ENCODE assay signal across 13 cellular contexts in genomic region chr17:9414471-9414870, GRCh38.
DNase-seq lines count a peak whose midpoint lies in the region; ATAC-seq, FAIRE-seq and TF ChIP-seq lines count a peak whose summit lies in the region.
"Had no signal": no experiment of that assay in that cellular context is flagged by ENCODE, and none has a peak within 500 bp of the region (broad histone marks: within the 10 kb centered on the region; RNA-seq: fewer than 3 reads in every experiment).

No MANE protein-coding gene starts in this region.

- TF ChIP-seq EP300 in GM12878 (IDR thresholded peaks at IDR 0.05; ENCODE audit: borderline replicate concordance in 1 of 2, control insufficient read depth in 1 of 2, low read depth in 2 of 2, low read length in 2 of 2): peak; percentile 40 to 80; a peak in 3 of 4 replicates

- TF ChIP-seq RAD21 in GM12878 (IDR thresholded peaks at IDR 0.05; ENCODE audit: insufficient read depth, low read depth, low read length): no peak

- H4K20me1 ChIP-seq in GM12878 (ENCODE audit: control insufficient read depth, insufficient read depth): peaks cover 5% of the 10 kb centered on the region

- 3% methylated on average over 2 of the region's 3 CpGs for WGBS in GM12878 (ENCODE audit: insufficient coverage, insufficient replicate concordance, low lambda C conversion rate, missing lambda C conversion rate)

- H3K79me2 ChIP-seq in GM12878 (ENCODE audit: control insufficient read depth, insufficient read depth, low read length): no peaks in the 10 kb centered on the region

- SMC1A ChIA-PET in GM12878 (lab: Charles Lee; ENCODE audit: uncharacterized antibody, unreplicated experiment): interaction anchor here (0.6 to 1.5 kb wide), 4 partner anchors 11 to 580 kb away, joined by 3 to 4 read pairs (median 4); no protein-coding TSS in a partner anchor

- intact Hi-C loops in GM12878 (cut with micrococcal nuclease; ENCODE audit: unreplicated experiment) (no loop called here), kidney (cut with DNase I) (no loop called here)

- RAD21 ChIA-PET in GM12878 (lab: Charles Lee; ENCODE audit: unreplicated experiment): interaction anchor here (0.7 to 1.2 kb wide), 7 partner anchors 12 to 898 kb away, joined by 3 to 6 read pairs (median 3); no protein-coding TSS in a partner anchor

- H3K27ac ChIP-seq in GM12878 (ENCODE audit: control insufficient read depth, insufficient read depth) (no peak overlapping the region), kidney (ENCODE audit: low read depth in 2 of 2, low read length in 2 of 2) (no peak overlapping the region)
- H3K27ac ChIP-seq: epithelial cell of prostate had no signal

- no TSS peak for BruUV-seq in GM12878 (replicated peaks; lab: Mats Ljungman, UMichigan)

- peaks cover 8% of the 10 kb centered on the region for H3K4me1 ChIP-seq in GM12878 (ENCODE audit: control insufficient read depth, insufficient read depth, low read length)
- H3K4me1 ChIP-seq in kidney (ENCODE audit: control insufficient read depth in 1 of 2, insufficient read depth in 1 of 2, low read depth in 1 of 2, low read length in 2 of 2): no peaks in the 10 kb centered on the region

- peaks cover 2% of the 10 kb centered on the region; the same call in 1 of the 3 replicates for H3K9me3 ChIP-seq in GM12878 (replicated peaks; ENCODE audit: control insufficient read depth, insufficient read depth, low read length)
- no peaks in the 10 kb centered on the region for H3K9me3 ChIP-seq in kidney (ENCODE audit: control insufficient read depth in 1 of 2, low read length in 2 of 2)

- peak; percentile 94 for FAIRE-seq in GM12878 (lab: Jason Lieb, UNC)
- no peak for FAIRE-seq in kidney (lab: Jason Lieb, UNC)

- H3K36me3 ChIP-seq in GM12878 (ENCODE audit: control insufficient read depth in 2 of 2, insufficient read depth in 2 of 2, low read length in 1 of 2) (no peaks in the 10 kb centered on the region), kidney (ENCODE audit: control insufficient read depth in 1 of 2, insufficient read depth in 2 of 2, low read length in 2 of 2) (no peaks in the 10 kb centered on the region)

- DNase-seq in GM12878 (ENCODE audit: low read depth, low spot score) (peak; percentile 89), kidney (no peak), A172 (ENCODE audit: low spot score) (no peak), midbrain (lab: John Stamatoyannopoulos, UW) (no peak), Kasumi-1 (lab: John Stamatoyannopoulos, UW) (no peak)
- DNase-seq: CD8-positive, alpha-beta T cell; NCI-H187; PC-3; stimulated activated naive CD4-positive, alpha-beta T cell had no signal

- H3K27me3 ChIP-seq in GM12878 (replicated peaks in 1 of 2; ENCODE audit: control insufficient read depth in 2 of 2, insufficient read depth in 2 of 2, low read length in 1 of 2): no peaks in the 10 kb centered on the region

- H3K4me2 ChIP-seq in GM12878 (ENCODE audit: control insufficient read depth, insufficient read depth): no peak overlapping the region

- H3K9ac ChIP-seq in GM12878 (ENCODE audit: control insufficient read depth, insufficient read depth, low read length): no peak overlapping the region
- no peak overlapping the region for H3K9ac ChIP-seq in kidney (ENCODE audit: low read length in 2 of 2)

- H3K4me3 ChIP-seq in GM12878 (no peak overlapping the region), kidney (ENCODE audit: low read length in 2 of 2) (no peak overlapping the region)

- POLR2A ChIA-PET in GM12878 (lab: Charles Lee): interaction anchor here (0.7 to 1.8 kb wide), 3 partner anchors 8 to 419 kb away, joined by 3 to 5 read pairs (median 4); no protein-coding TSS in a partner anchor

- TF ChIP-seq CTCF in GM12878 (IDR thresholded peaks at IDR 0.05 in 2 of 3, conservative IDR thresholded peaks at IDR 0.05 in 1 of 3; ENCODE audit: control insufficient read depth in 2 of 3, extremely low read depth in 1 of 3, insufficient read depth in 1 of 3, low read depth in 3 of 3, low read length in 3 of 3): no peak
- no peak for TF ChIP-seq CTCF in kidney (IDR thresholded peaks at IDR 0.05; ENCODE audit: borderline replicate concordance, extremely low read depth, insufficient read depth)

- in situ Hi-C loops in GM12878 (cut with MboI): no loop called here

- peak; percentile 98 for ATAC-seq in GM18867 (IDR thresholded peaks at IDR 0.05; ENCODE audit: unreplicated experiment)
- peak; percentile 96 for ATAC-seq in GM21515 (IDR thresholded peaks at IDR 0.05; ENCODE audit: unreplicated experiment)
- peak; percentile 97 for ATAC-seq in HG03066 (IDR thresholded peaks at IDR 0.05; ENCODE audit: low read depth, unreplicated experiment)
- ATAC-seq in GM12878: peak; percentile 100
- ATAC-seq: CD8-positive, alpha-beta T cell; PC-3 had no signal

- H2AFZ ChIP-seq in GM12878 (ENCODE audit: control insufficient read depth, low read depth, low read length): no peak overlapping the region

- TF ChIP-seq POLR2A in GM12878 (IDR thresholded peaks at IDR 0.05; ENCODE audit: low read depth, low read length): no peak

- CTCF ChIA-PET in GM12878 (lab: Yijun Ruan, JAX): interaction anchor here (0.7 to 1.6 kb wide), 2 partner anchors 18 to 214 kb away, joined by 4 to 9 read pairs; no protein-coding TSS in a partner anchor

TF ChIP-seq in GM12878, 131 proteins besides CTCF, POLR2A, EP300 and RAD21 (continues in another document):
- no peak for TF ChIP-seq RFX5 (IDR thresholded peaks at IDR 0.05; ENCODE audit: low read depth, low read length)
- TF ChIP-seq TCF7 (IDR thresholded peaks at IDR 0.05; ENCODE audit: borderline replicate concordance): no peak
- TF ChIP-seq RBBP5 (conservative IDR thresholded peaks at IDR 0.05): no peak
- TF ChIP-seq, protein P1, sequence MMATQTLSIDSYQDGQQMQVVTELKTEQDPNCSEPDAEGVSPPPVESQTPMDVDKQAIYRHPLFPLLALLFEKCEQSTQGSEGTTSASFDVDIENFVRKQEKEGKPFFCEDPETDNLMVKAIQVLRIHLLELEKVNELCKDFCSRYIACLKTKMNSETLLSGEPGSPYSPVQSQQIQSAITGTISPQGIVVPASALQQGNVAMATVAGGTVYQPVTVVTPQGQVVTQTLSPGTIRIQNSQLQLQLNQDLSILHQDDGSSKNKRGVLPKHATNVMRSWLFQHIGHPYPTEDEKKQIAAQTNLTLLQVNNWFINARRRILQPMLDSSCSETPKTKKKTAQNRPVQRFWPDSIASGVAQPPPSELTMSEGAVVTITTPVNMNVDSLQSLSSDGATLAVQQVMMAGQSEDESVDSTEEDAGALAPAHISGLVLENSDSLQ (IDR thresholded peaks at IDR 0.05): peak; percentile 68
- no peak for TF ChIP-seq FOS (IDR thresholded peaks at IDR 0.05; ENCODE audit: borderline replicate concordance, extremely low read depth, insufficient read length)
- no peak for TF ChIP-seq JUNB (IDR thresholded peaks at IDR 0.05)
- 0 out of 2 replicates have a peak, but pooled peaks have one; percentile 45 for TF ChIP-seq IRF4 (IDR thresholded peaks at IDR 0.05; ENCODE audit: low read depth, low read length)
- peak; percentile 38 to 46; a peak in 2 of 4 replicates for TF ChIP-seq BHLHE40 (IDR thresholded peaks at IDR 0.05; ENCODE audit: borderline replicate concordance in 1 of 2, low read depth in 2 of 2, low read length in 1 of 2)
- TF ChIP-seq HDAC2 (IDR thresholded peaks at IDR 0.05): no peak
- peak; percentile 81 for TF ChIP-seq TCF3 (IDR thresholded peaks at IDR 0.05; ENCODE audit: borderline replicate concordance, insufficient read depth, low read depth, low read length)
- TF ChIP-seq CBX5 (IDR thresholded peaks at IDR 0.05; ENCODE audit: low read depth): peak; percentile 44; the same call in 1 of the 2 replicates
- TF ChIP-seq ZSCAN29 (IDR thresholded peaks at IDR 0.05): no peak
- no peak for TF ChIP-seq ESRRA (IDR thresholded peaks at IDR 0.05; ENCODE audit: low read length)
- TF ChIP-seq TAF1 (IDR thresholded peaks at IDR 0.05; ENCODE audit: borderline replicate concordance, low read depth, low read length): no peak
- TF ChIP-seq KLF5 (IDR thresholded peaks at IDR 0.05; ENCODE audit: partially characterized antibody): no peak
- TF ChIP-seq NR2F1 (conservative IDR thresholded peaks at IDR 0.05): peak; percentile 98
- TF ChIP-seq EZH2 (IDR thresholded peaks at IDR 0.05; ENCODE audit: borderline replicate concordance, control insufficient read depth, low read depth, low read length): no peak
- TF ChIP-seq MXI1 (IDR thresholded peaks at IDR 0.05; ENCODE audit: low read depth, low read length): no peak
- no peak for TF ChIP-seq CEBPB (IDR thresholded peaks at IDR 0.05; ENCODE audit: borderline replicate concordance in 1 of 2, low read depth in 2 of 2, low read length in 2 of 2)
- 0 out of 2 replicates have a peak, but pooled peaks have one; percentile 46 for TF ChIP-seq BCL11A (IDR thresholded peaks at IDR 0.05; ENCODE audit: low read depth, low read length)
- peak; percentile 38; the same call in 1 of the 2 replicates for TF ChIP-seq RELB (IDR thresholded peaks at IDR 0.05; ENCODE audit: low read depth)
- no peak for TF ChIP-seq NRF1 (conservative IDR thresholded peaks at IDR 0.05; ENCODE audit: low read depth, low read length)
- TF ChIP-seq SPI1 (IDR thresholded peaks at IDR 0.05; ENCODE audit: borderline replicate concordance, insufficient read depth, low read depth, low read length): peak; percentile 69
- TF ChIP-seq BACH1 (IDR thresholded peaks at IDR 0.05; ENCODE audit: borderline replicate concordance): no peak
- no peak for TF ChIP-seq GABPA (IDR thresholded peaks at IDR 0.05; ENCODE audit: low read depth)
- peak; percentile 58 for TF ChIP-seq MTA2 (IDR thresholded peaks at IDR 0.05; ENCODE audit: low read depth)
- TF ChIP-seq EGR1 (IDR thresholded peaks at IDR 0.05; ENCODE audit: borderline replicate concordance in 1 of 2, low read depth in 2 of 2, low read length in 2 of 2): no peak
- 0 out of 2 replicates have a peak, but pooled peaks have one; percentile 17 for TF ChIP-seq NFIC (IDR thresholded peaks at IDR 0.05; ENCODE audit: low read depth, low read length)
- TF ChIP-seq FOXM1 (IDR thresholded peaks at IDR 0.05; ENCODE audit: low read depth, low read length): no peak
